1 cellular context compared by ENCODE assay signal in genomic region chr19:15181394-15181793, GRCh38.
TF ChIP-seq lines count a peak whose summit lies in the region.

No MANE protein-coding gene starts in this region.

TF ChIP-seq in GM23338, 12 proteins besides CTCF, POLR2A, EP300 and RAD21 (continued from another document):
- TF ChIP-seq REST (IDR thresholded peaks at IDR 0.05; ENCODE audit: unreplicated experiment) (no peak), NANOG (IDR thresholded peaks at IDR 0.05; ENCODE audit: borderline replicate concordance) (no peak), EZH2phosphoT487 (IDR thresholded peaks at IDR 0.05; ENCODE audit: unreplicated experiment) (no peak), ZNF331 (CRISPR knock-in tag; IDR thresholded peaks at IDR 0.05; ENCODE audit: low read depth) (no peak), STAT1 (IDR thresholded peaks at IDR 0.05; ENCODE audit: unreplicated experiment) (no peak), ZNF114 (CRISPR knock-in tag; IDR thresholded peaks at IDR 0.05) (no peak), EZH2 (IDR thresholded peaks at IDR 0.05; ENCODE audit: low read depth, unreplicated experiment) (no peak), POLR2AphosphoS5 (IDR thresholded peaks at IDR 0.05; ENCODE audit: low read depth) (no peak)
